In the genomic region with DNA sequence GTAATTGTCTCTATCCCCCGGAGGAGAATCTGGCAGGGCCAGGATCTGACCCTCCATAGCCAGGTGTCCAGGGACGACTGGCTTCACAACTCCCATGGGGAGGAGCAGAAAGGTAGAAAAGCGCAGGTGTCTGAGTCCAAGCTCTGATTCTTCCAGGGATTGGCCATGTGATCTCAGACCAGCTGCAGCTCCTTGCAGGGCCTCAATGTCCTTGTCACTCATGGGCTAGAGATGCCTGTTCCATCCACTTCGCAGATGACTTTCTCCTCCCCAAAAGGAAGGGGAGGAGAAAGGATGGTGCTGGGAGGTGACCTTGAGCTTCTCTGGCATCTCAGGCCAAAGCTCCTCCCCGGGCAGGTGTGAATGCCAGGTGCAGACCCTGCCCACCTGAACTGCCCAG, we compare ENCODE assay signal across 1 cellular context.
TF ChIP-seq lines count a peak whose summit lies in the region.

No MANE protein-coding gene starts in this region.

TF ChIP-seq in H1, 55 proteins besides CTCF, POLR2A, EP300 and RAD21:
- TF ChIP-seq SIN3A (conservative IDR thresholded peaks at IDR 0.05 in 1 of 2, IDR thresholded peaks at IDR 0.05 in 1 of 2; ENCODE audit: low read depth in 1 of 2, low read length in 2 of 2) (no peak), SP4 (IDR thresholded peaks at IDR 0.05; ENCODE audit: low read length) (no peak), RBBP5 (IDR thresholded peaks at IDR 0.05; ENCODE audit: borderline replicate concordance, low read depth, low read length) (no peak), POU5F1 (IDR thresholded peaks at IDR 0.05; ENCODE audit: low read depth, low read length) (no peak), HDAC2 (IDR thresholded peaks at IDR 0.05; ENCODE audit: borderline replicate concordance in 1 of 2, low read depth in 2 of 2, low read length in 2 of 2) (no peak), NRF1 (IDR thresholded peaks at IDR 0.05; ENCODE audit: low read depth, low read length) (no peak), YY1 (IDR thresholded peaks at IDR 0.05; ENCODE audit: low read depth, low read length) (no peak), JUND (IDR thresholded peaks at IDR 0.05; ENCODE audit: low read length) (no peak), EZH2 (IDR thresholded peaks at IDR 0.05; ENCODE audit: low read depth, low read length, severe bottlenecking) (no peak)
